ENCODE assay signal across 1 cellular context in the genomic region with DNA sequence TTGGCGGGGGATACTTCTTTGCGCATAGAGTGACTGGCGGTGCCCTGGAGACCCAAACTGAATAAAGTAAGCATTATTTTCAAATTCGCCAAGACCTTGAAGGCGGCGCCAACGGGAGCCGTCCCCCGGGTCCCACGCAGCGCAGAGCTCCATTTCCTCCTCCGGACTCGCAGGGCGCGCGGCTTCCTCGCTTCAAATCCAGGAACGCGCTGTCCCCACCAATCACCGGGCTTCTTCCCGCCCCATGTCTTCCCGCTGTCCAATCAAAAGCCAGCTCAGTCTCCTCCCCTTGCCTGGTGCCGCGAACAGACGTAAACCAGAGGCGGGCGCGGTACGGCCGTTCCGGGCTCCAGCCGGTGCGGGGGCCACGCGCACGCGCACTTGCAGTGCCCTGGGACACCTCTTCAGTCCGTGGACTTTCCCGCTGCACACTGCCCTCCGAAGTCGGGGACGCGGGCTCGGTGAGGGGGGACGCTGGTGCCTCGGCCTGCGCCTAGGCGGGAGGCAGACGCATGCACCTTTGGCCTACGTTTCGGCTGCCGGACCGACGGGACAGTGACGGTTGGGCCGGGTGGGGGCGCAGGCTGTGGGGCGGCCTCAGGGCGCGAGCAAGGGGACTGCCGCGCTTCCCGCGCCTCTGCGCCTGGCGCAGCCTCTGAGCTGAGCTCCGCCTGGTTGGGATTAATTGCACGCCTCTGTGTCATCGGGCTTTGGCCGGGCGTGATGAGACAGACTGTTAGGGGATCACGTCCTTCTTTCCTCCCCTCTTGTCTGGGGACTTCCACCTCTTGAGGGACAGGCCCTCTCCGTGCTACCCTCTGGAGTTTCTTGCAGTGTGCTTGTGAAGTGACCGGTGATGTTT.
TF ChIP-seq lines count a peak whose summit lies in the region.

A gene with protein sequence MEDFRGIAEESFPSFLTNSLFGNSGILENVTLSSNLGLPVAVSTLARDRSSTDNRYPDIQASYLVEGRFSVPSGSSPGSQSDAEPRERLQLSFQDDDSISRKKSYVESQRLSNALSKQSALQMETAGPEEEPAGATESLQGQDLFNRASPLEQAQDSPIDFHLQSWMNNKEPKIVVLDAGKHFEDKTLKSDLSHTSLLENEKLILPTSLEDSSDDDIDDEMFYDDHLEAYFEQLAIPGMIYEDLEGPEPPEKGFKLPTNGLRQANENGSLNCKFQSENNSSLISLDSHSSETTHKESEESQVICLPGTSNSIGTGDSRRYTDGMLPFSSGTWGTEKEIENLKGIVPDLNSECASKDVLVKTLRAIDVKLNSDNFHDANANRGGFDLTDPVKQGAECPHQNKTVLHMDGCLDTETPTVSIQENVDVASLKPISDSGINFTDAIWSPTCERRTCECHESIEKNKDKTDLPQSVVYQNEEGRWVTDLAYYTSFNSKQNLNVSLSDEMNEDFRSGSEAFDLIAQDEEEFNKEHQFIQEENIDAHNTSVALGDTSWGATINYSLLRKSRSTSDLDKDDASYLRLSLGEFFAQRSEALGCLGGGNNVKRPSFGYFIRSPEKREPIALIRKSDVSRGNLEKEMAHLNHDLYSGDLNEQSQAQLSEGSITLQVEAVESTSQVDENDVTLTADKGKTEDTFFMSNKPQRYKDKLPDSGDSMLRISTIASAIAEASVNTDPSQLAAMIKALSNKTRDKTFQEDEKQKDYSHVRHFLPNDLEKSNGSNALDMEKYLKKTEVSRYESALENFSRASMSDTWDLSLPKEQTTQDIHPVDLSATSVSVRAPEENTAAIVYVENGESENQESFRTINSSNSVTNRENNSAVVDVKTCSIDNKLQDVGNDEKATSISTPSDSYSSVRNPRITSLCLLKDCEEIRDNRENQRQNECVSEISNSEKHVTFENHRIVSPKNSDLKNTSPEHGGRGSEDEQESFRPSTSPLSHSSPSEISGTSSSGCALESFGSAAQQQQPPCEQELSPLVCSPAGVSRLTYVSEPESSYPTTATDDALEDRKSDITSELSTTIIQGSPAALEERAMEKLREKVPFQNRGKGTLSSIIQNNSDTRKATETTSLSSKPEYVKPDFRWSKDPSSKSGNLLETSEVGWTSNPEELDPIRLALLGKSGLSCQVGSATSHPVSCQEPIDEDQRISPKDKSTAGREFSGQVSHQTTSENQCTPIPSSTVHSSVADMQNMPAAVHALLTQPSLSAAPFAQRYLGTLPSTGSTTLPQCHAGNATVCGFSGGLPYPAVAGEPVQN (N-terminal part only) (plus strand): TSS at position 386 of the 862 bp plus-strand sequence. CDS start 8,063 bp downstream, outside the sequence.

TF ChIP-seq in HepG2, 621 proteins besides CTCF, POLR2A, EP300 and RAD21 (continued from another document and continues in another):
- TF ChIP-seq ZIK1 (CRISPR knock-in tag; IDR thresholded peaks at IDR 0.05; ENCODE audit: borderline replicate concordance, low read depth) = no peak
- no peak for TF ChIP-seq MAFG (CRISPR knock-in tag; IDR thresholded peaks at IDR 0.05)
- 0 out of 2 replicates have a peak, but pooled peaks have one; percentile 75 for TF ChIP-seq ZNF572 (CRISPR knock-in tag; IDR thresholded peaks at IDR 0.05)
- TF ChIP-seq ZNF776 (CRISPR knock-in tag; IDR thresholded peaks at IDR 0.05) = peak; percentile 98
- 0 out of 2 replicates have a peak, but pooled peaks have one; percentile 67 for TF ChIP-seq KLF6 (CRISPR knock-in tag; IDR thresholded peaks at IDR 0.05)
- no peak for TF ChIP-seq ATF1 (CRISPR knock-in tag; IDR thresholded peaks at IDR 0.05)
- TF ChIP-seq NR1H2 (CRISPR knock-in tag; IDR thresholded peaks at IDR 0.05; ENCODE audit: borderline replicate concordance, low read depth) = no peak
- TF ChIP-seq MEIS1 (CRISPR knock-in tag; IDR thresholded peaks at IDR 0.05; ENCODE audit: borderline replicate concordance) = no peak
- peak; percentile 85; the same call in 1 of the 2 replicates for TF ChIP-seq PHF21A (CRISPR knock-in tag; IDR thresholded peaks at IDR 0.05)
- peak; percentile 88; the same call in 1 of the 2 replicates for TF ChIP-seq ZNF792 (CRISPR knock-in tag; IDR thresholded peaks at IDR 0.05)
- no peak for TF ChIP-seq ZNF652 (CRISPR knock-in tag; IDR thresholded peaks at IDR 0.05; ENCODE audit: borderline replicate concordance, low read depth)
- no peak for TF ChIP-seq ZNF562 (CRISPR knock-in tag; IDR thresholded peaks at IDR 0.05; ENCODE audit: borderline replicate concordance)
- TF ChIP-seq, protein P1, sequence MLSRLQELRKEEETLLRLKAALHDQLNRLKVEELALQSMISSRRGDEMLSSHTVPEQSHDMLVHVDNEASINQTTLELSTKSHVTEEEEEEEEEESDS (CRISPR knock-in tag; IDR thresholded peaks at IDR 0.05; ENCODE audit: borderline replicate concordance) = peak; percentile 75; the same call in 1 of the 2 replicates
- TF ChIP-seq ZNF737 (CRISPR knock-in tag; IDR thresholded peaks at IDR 0.05; ENCODE audit: borderline replicate concordance) = no peak
- peak; percentile 65 for TF ChIP-seq ARNTL (CRISPR knock-in tag; IDR thresholded peaks at IDR 0.05)
- peak; percentile 76; the same call in 1 of the 2 replicates for TF ChIP-seq ZSCAN25 (CRISPR knock-in tag; IDR thresholded peaks at IDR 0.05)
- peak; percentile 82; the same call in 1 of the 2 replicates for TF ChIP-seq ZNF547 (CRISPR knock-in tag; IDR thresholded peaks at IDR 0.05)
- TF ChIP-seq ASH2L (IDR thresholded peaks at IDR 0.05; ENCODE audit: insufficient read length, low read depth, low read length) = peak; percentile 90
- TF ChIP-seq ZNF558 (CRISPR knock-in tag; IDR thresholded peaks at IDR 0.05; ENCODE audit: borderline replicate concordance) = peak; percentile 89; the same call in 1 of the 2 replicates
- no peak for TF ChIP-seq CEBPB (IDR thresholded peaks at IDR 0.05; ENCODE audit: borderline replicate concordance, low read depth, low read length)
- TF ChIP-seq ESRRA (CRISPR knock-in tag; IDR thresholded peaks at IDR 0.05; ENCODE audit: low read depth) = peak; percentile 89
- TF ChIP-seq ZNF44 (CRISPR knock-in tag; IDR thresholded peaks at IDR 0.05) = peak; percentile 61; the same call in 1 of the 2 replicates
- peak; percentile 91 for TF ChIP-seq ZFP36L1 (CRISPR knock-in tag; IDR thresholded peaks at IDR 0.05)
- peak; percentile 92; the same call in 1 of the 2 replicates for TF ChIP-seq ZNF563 (CRISPR knock-in tag; IDR thresholded peaks at IDR 0.05)
- TF ChIP-seq, protein P2, sequence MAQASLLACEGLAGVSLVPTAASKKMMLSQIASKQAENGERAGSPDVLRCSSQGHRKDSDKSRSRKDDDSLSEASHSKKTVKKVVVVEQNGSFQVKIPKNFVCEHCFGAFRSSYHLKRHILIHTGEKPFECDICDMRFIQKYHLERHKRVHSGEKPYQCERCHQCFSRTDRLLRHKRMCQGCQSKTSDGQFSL (CRISPR knock-in tag; IDR thresholded peaks at IDR 0.05) = peak; percentile 78
- peak; percentile 66; the same call in 1 of the 2 replicates for TF ChIP-seq JUNB (CRISPR knock-in tag; IDR thresholded peaks at IDR 0.05; ENCODE audit: borderline replicate concordance)
- TF ChIP-seq, protein P3, sequence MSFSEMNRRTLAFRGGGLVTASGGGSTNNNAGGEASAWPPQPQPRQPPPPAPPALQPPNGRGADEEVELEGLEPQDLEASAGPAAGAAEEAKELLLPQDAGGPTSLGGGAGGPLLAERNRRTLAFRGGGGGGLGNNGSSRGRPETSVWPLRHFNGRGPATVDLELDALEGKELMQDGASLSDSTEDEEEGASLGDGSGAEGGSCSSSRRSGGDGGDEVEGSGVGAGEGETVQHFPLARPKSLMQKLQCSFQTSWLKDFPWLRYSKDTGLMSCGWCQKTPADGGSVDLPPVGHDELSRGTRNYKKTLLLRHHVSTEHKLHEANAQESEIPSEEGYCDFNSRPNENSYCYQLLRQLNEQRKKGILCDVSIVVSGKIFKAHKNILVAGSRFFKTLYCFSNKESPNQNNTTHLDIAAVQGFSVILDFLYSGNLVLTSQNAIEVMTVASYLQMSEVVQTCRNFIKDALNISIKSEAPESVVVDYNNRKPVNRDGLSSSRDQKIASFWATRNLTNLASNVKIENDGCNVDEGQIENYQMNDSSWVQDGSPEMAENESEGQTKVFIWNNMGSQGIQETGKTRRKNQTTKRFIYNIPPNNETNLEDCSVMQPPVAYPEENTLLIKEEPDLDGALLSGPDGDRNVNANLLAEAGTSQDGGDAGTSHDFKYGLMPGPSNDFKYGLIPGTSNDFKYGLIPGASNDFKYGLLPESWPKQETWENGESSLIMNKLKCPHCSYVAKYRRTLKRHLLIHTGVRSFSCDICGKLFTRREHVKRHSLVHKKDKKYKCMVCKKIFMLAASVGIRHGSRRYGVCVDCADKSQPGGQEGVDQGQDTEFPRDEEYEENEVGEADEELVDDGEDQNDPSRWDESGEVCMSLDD (CRISPR knock-in tag; IDR thresholded peaks at IDR 0.05; ENCODE audit: borderline replicate concordance) = peak; percentile 70; the same call in 1 of the 2 replicates
- peak; percentile 90 for TF ChIP-seq ZNF749 (CRISPR knock-in tag; IDR thresholded peaks at IDR 0.05; ENCODE audit: borderline replicate concordance)
- TF ChIP-seq SMAD9 (CRISPR knock-in tag; IDR thresholded peaks at IDR 0.05) = no peak
- TF ChIP-seq NR2F2 (IDR thresholded peaks at IDR 0.05; ENCODE audit: borderline replicate concordance, low read depth) = no peak
- peak; percentile 86; the same call in 1 of the 2 replicates for TF ChIP-seq KAT8 (CRISPR knock-in tag; IDR thresholded peaks at IDR 0.05)
- no peak for TF ChIP-seq RBM39 (IDR thresholded peaks at IDR 0.05; ENCODE audit: low read depth, low read length, poor library complexity, severe bottlenecking)
- TF ChIP-seq TCF7L2 (IDR thresholded peaks at IDR 0.05; ENCODE audit: low read depth, low read length) = no peak
- TF ChIP-seq ETV5 (CRISPR knock-in tag; IDR thresholded peaks at IDR 0.05; ENCODE audit: borderline replicate concordance) = peak; percentile 20; the same call in 1 of the 2 replicates
- no peak for TF ChIP-seq MBNL3 (CRISPR knock-in tag; conservative IDR thresholded peaks at IDR 0.05)
- no peak for TF ChIP-seq HNRNPH1 (optimal IDR thresholded peaks at IDR 0.05; ENCODE audit: low read depth, low read length)
- 0 out of 2 replicates have a peak, but pooled peaks have one; percentile 58 for TF ChIP-seq RCOR2 (CRISPR knock-in tag; IDR thresholded peaks at IDR 0.05)
- TF ChIP-seq HES4 (CRISPR knock-in tag; IDR thresholded peaks at IDR 0.05; ENCODE audit: borderline replicate concordance) = peak; percentile 85
- TF ChIP-seq PITX1 (CRISPR knock-in tag; IDR thresholded peaks at IDR 0.05) = peak; percentile 85
- 0 out of 2 replicates have a peak, but pooled peaks have one; percentile 47 for TF ChIP-seq ZNF234 (CRISPR knock-in tag; conservative IDR thresholded peaks at IDR 0.05)
- TF ChIP-seq, protein P4, sequence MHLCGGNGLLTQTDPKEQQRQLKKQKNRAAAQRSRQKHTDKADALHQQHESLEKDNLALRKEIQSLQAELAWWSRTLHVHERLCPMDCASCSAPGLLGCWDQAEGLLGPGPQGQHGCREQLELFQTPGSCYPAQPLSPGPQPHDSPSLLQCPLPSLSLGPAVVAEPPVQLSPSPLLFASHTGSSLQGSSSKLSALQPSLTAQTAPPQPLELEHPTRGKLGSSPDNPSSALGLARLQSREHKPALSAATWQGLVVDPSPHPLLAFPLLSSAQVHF (CRISPR knock-in tag; IDR thresholded peaks at IDR 0.05) = peak; percentile 87; the same call in 1 of the 2 replicates
- TF ChIP-seq DR1 (CRISPR knock-in tag; IDR thresholded peaks at IDR 0.05) = peak; percentile 69
- no peak for TF ChIP-seq FOXP1 (IDR thresholded peaks at IDR 0.05)
- TF ChIP-seq FOXP1 (CRISPR knock-in tag; IDR thresholded peaks at IDR 0.05) = no peak
- TF ChIP-seq, protein P5, sequence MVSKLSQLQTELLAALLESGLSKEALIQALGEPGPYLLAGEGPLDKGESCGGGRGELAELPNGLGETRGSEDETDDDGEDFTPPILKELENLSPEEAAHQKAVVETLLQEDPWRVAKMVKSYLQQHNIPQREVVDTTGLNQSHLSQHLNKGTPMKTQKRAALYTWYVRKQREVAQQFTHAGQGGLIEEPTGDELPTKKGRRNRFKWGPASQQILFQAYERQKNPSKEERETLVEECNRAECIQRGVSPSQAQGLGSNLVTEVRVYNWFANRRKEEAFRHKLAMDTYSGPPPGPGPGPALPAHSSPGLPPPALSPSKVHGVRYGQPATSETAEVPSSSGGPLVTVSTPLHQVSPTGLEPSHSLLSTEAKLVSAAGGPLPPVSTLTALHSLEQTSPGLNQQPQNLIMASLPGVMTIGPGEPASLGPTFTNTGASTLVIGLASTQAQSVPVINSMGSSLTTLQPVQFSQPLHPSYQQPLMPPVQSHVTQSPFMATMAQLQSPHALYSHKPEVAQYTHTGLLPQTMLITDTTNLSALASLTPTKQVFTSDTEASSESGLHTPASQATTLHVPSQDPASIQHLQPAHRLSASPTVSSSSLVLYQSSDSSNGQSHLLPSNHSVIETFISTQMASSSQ (IDR thresholded peaks at IDR 0.05; ENCODE audit: low read depth) = no peak
- TF ChIP-seq, protein P5 (CRISPR knock-in tag; IDR thresholded peaks at IDR 0.05; ENCODE audit: borderline replicate concordance) = peak; percentile 66; the same call in 1 of the 2 replicates
